In genomic region chr11:110891411-110891810, GRCh38 we compare ENCODE assay signal across 19 cellular contexts.
DNase-seq lines count a peak whose midpoint lies in the region; ATAC-seq, FAIRE-seq and TF ChIP-seq lines count a peak whose summit lies in the region.
"Had no signal": no experiment of that assay in that cellular context is flagged by ENCODE, and none has a peak within 500 bp of the region (broad histone marks: within the 10 kb centered on the region; RNA-seq: fewer than 3 reads in every experiment).

No MANE protein-coding gene starts in this region.

- no peak for TF ChIP-seq CTCF in astrocyte of the cerebellum (IDR thresholded peaks at IDR 0.05; ENCODE audit: low read depth, low read length, missing control alignments)
- TF ChIP-seq CTCF in fibroblast of the aortic adventitia (IDR thresholded peaks at IDR 0.05; ENCODE audit: insufficient read depth, low read length): no peak

- no peak overlapping the region for H3K27ac Mint-ChIP-seq in stimulated activated naive B cell treated with anti-CD40 and anti-IgM and Interleukin-4, amounts not matched to agents 10 μg/mL and 1 μg/mL and 100 μg/mL, for 72 hours
- H3K27ac Mint-ChIP-seq: activated naive CD8-positive, alpha-beta T cell; B cell had no signal

- H3K4me3 ChIP-seq in astrocyte of the cerebellum (ENCODE audit: low read depth, low read length) (no peak overlapping the region), fibroblast of the aortic adventitia (ENCODE audit: low read depth, low read length) (no peak overlapping the region)
- H3K4me3 ChIP-seq: HAP-1, left ventricle myocardium inferior, sigmoid colon had no signal

- DNase-seq in GM03348 (ENCODE audit: low spot score) (peak; percentile 60), astrocyte of the cerebellum (ENCODE audit: low read depth) (peak; percentile 51), fibroblast of the aortic adventitia (ENCODE audit: low read depth) (peak; percentile 73), sciatic nerve (ENCODE audit: low spot score) (no peak), NCI-H1105 treated with DMSO at 0.1 percent for 48 hours (lab: John Stamatoyannopoulos, UW) (no peak), HTR-8/SVneo (ENCODE audit: insufficient read length, low spot score) (no peak), NCI-H2227 (lab: John Stamatoyannopoulos, UW; ENCODE audit: unreplicated experiment) (no peak)
- no peak for DNase-seq in stimulated activated naive B cell treated with anti-CD40 and anti-IgM and Interleukin-4, amounts not matched to agents 10 μg/mL and 1 μg/mL and 100 μg/mL, for 72 hours
- DNase-seq: effector CD4-positive, alpha-beta T cell; left ventricle myocardium inferior; NCI-H2081; NCI-H524 treated with DMSO at 0.1 percent for 48 hours; SIG-M5; sigmoid colon had no signal

- intact Hi-C loops in sciatic nerve (cut with DNase I): no loop called here

- no peak for FAIRE-seq in HTR-8/SVneo (lab: Jason Lieb, UNC)
- FAIRE-seq: GM19239 had no signal

- no peaks in the 10 kb centered on the region for H3K9me3 Mint-ChIP-seq in stimulated activated naive B cell treated with anti-CD40 and anti-IgM and Interleukin-4, amounts not matched to agents 10 μg/mL and 1 μg/mL and 100 μg/mL, for 72 hours
- H3K9me3 Mint-ChIP-seq: central memory CD8-positive, alpha-beta T cell had no signal

- no peak overlapping the region for H3K4me3 Mint-ChIP-seq in stimulated activated naive B cell treated with anti-CD40 and anti-IgM and Interleukin-4, amounts not matched to agents 10 μg/mL and 1 μg/mL and 100 μg/mL, for 72 hours
- H3K4me3 Mint-ChIP-seq: activated naive CD8-positive, alpha-beta T cell; B cell; central memory CD8-positive, alpha-beta T cell had no signal

- no peaks in the 10 kb centered on the region for H3K36me3 Mint-ChIP-seq in stimulated activated naive B cell treated with anti-CD40 and anti-IgM and Interleukin-4, amounts not matched to agents 10 μg/mL and 1 μg/mL and 100 μg/mL, for 72 hours
- H3K36me3 Mint-ChIP-seq: activated naive CD8-positive, alpha-beta T cell had no signal

- peaks cover 0 to 10% of the 10 kb centered on the region in 2 donors for H3K27me3 Mint-ChIP-seq in stimulated activated naive B cell treated with anti-CD40 and anti-IgM and Interleukin-4, amounts not matched to agents 10 μg/mL and 1 μg/mL and 100 μg/mL, for 72 hours

- no peaks in the 10 kb centered on the region for H3K4me1 Mint-ChIP-seq in stimulated activated naive B cell treated with anti-CD40 and anti-IgM and Interleukin-4, amounts not matched to agents 10 μg/mL and 1 μg/mL and 100 μg/mL, for 72 hours
- H3K4me1 Mint-ChIP-seq: B cell; central memory CD8-positive, alpha-beta T cell had no signal

- peak; percentile 38 for ATAC-seq in sciatic nerve
- no peak for ATAC-seq in stimulated activated naive B cell treated with anti-CD40 and anti-IgM and Interleukin-4, amounts not matched to agents 10 μg/mL and 1 μg/mL and 100 μg/mL, for 72 hours (replicated peaks)

- in situ Hi-C loops in astrocyte of the cerebellum (cut with HindIII; ENCODE audit: low sequenced_read_pairs): no loop called here

Comparison
In these comparisons a context has a peak if more than half of its experiments do, and no peak if none do; other contexts are left out.
1. DNase-seq: peak in GM03348 (single experiment), astrocyte of the cerebellum (single experiment) and fibroblast of the aortic adventitia (single experiment); none in sciatic nerve (single experiment), NCI-H1105 treated with DMSO at 0.1 percent for 48 hours (single experiment), HTR-8/SVneo (single experiment), stimulated activated naive B cell treated with anti-CD40 and anti-IgM and Interleukin-4, amounts not matched to agents 10 μg/mL and 1 μg/mL and 100 μg/mL, for 72 hours (single experiment) and NCI-H2227 (single experiment).